Comparison of ENCODE assay signal across 8 cellular contexts in the genomic region with DNA sequence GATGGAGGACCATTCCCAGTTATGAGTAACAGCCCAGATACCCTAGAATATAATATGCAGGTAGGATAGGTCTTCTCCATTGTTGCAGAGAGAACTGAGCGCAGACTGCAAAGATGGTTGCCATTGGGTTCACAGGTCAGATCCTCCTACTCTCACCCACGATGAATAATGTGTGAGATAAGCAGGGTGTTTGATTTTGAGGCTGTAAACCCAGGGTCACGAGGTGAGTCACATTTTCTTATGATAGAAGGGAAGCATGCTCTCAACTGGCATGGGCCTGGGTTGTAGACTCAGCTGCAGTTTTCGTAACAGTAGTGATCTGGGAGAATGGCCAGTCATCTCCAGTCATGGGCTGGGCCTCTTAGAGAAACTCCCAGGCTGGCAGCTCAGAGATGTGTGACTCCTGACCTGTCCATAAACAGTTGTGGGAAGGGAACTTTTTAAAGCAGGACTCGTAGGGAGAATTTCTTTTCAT.
A peak's percentile ranks its signal among the peaks of the same experiment; 100 is the strongest.
DNase-seq lines count a peak whose midpoint lies in the region; TF ChIP-seq lines count a peak whose summit lies in the region.

No MANE protein-coding gene starts in this region.

- H3K4me3 Mint-ChIP-seq in activated naive CD4-positive, alpha-beta T cell treated with anti-CD3 and anti-CD28 coated beads, Interleukin-2, amount 50 U/mL, for 24 hours, result no peak overlapping the region
- H3K4me3 Mint-ChIP-seq in activated T-helper 1 cell treated with anti-CD3 and anti-CD28 coated beads, Interleukin-12 subunit alpha, Interleukin-12 subunit beta, Interleukin-2, Interleukin-4 antibody, amounts not matched to agents 30 ng/mL and 10 ng/mL and 1 ng/mL, durations not matched to agents 14 hours and 24 hours and 36 hours, result no peak overlapping the region

- no peak for DNase-seq in activated naive CD4-positive, alpha-beta T cell treated with Interleukin-2 at 50 U/mL for 16 hours
- DNase-seq in adrenal gland, result peak; percentile 68 to 96 (median 91)
- peak; percentile 88 to 91 for DNase-seq in lower leg skin (ENCODE audit: low spot score in 2 of 2)
- DNase-seq in transverse colon, result peak; percentile 74
- DNase-seq in DMS 273 treated with DMSO at 0.1 percent for 48 hours (lab: John Stamatoyannopoulos, UW), result no peak
- no peak for DNase-seq in activated T-helper 1 cell treated with anti-CD3 and anti-CD28 coated beads, Interleukin-12 subunit alpha, Interleukin-12 subunit beta, Interleukin-2, Interleukin-4 antibody, amounts not matched to agents 30 ng/mL and 10 ng/mL and 1 ng/mL, durations not matched to agents 14 hours and 24 hours and 36 hours (ENCODE audit: low spot score)
- no peak for DNase-seq in NCI-H446 (lab: John Stamatoyannopoulos, UW)

- peak overlapping the region in 1 of 5 donors; percentile 17 for H3K27ac ChIP-seq in adrenal gland
- peak overlapping the region; percentile 53 to 70 (median 57) for H3K27ac ChIP-seq in transverse colon

- intact Hi-C loops in adrenal gland (cut with DNase I), result no loop called here
- intact Hi-C loops in lower leg skin (cut with DNase I; ENCODE audit: low total_unique reads), result no loop called here
- intact Hi-C loops in transverse colon (cut with DNase I; ENCODE audit: low total_unique reads), result no loop called here
- intact Hi-C loops in activated T-helper 1 cell treated with anti-CD3 and anti-CD28 coated beads, Interleukin-12 subunit alpha, Interleukin-12 subunit beta, Interleukin-2, Interleukin-4 antibody, amounts not matched to agents 30 ng/mL and 10 ng/mL and 1 ng/mL, durations not matched to agents 14 hours and 24 hours and 36 hours (cut with micrococcal nuclease), result loop anchor here (2.0 to 10.0 kb wide), 3 partner anchors 65 to 123 kb away; a partner anchor contains a TSS

- in situ Hi-C loops in transverse colon (cut with MboI; ENCODE audit: low pct_ligation_motif_present in 1 of 4, low pct_unique_long_range_greater_than_20kb in 1 of 4, low sequenced_read_pairs in 3 of 4), result no loop called here

- no peaks in the 10 kb centered on the region for H3K27me3 Mint-ChIP-seq in activated naive CD4-positive, alpha-beta T cell treated with anti-CD3 and anti-CD28 coated beads, Interleukin-2, amount 50 U/mL, for 24 hours
- H3K27me3 Mint-ChIP-seq in activated T-helper 1 cell treated with anti-CD3 and anti-CD28 coated beads, Interleukin-12 subunit alpha, Interleukin-12 subunit beta, Interleukin-2, Interleukin-4 antibody, amounts not matched to agents 30 ng/mL and 10 ng/mL and 1 ng/mL, durations not matched to agents 14 hours and 24 hours and 36 hours (ENCODE audit: insufficient read depth), result peaks cover 2% of the 10 kb centered on the region

- no peak for TF ChIP-seq EP300 in transverse colon (IDR thresholded peaks at IDR 0.05; ENCODE audit: low read depth)

- H3K9me3 ChIP-seq in adrenal gland (replicated peaks in 1 of 3) (no peaks in the 10 kb centered on the region), transverse colon (no peaks in the 10 kb centered on the region)

- TF ChIP-seq CTCF in adrenal gland (IDR thresholded peaks at IDR 0.05) (no peak), lower leg skin (IDR thresholded peaks at IDR 0.05) (no peak), transverse colon (IDR thresholded peaks at IDR 0.05) (no peak)

- H3K27ac Mint-ChIP-seq in activated naive CD4-positive, alpha-beta T cell treated with anti-CD3 and anti-CD28 coated beads, Interleukin-2, amount 50 U/mL, for 24 hours, result peak overlapping the region; percentile 44
- no peak overlapping the region for H3K27ac Mint-ChIP-seq in activated T-helper 1 cell treated with anti-CD3 and anti-CD28 coated beads, Interleukin-12 subunit alpha, Interleukin-12 subunit beta, Interleukin-2, Interleukin-4 antibody, amounts not matched to agents 30 ng/mL and 10 ng/mL and 1 ng/mL, durations not matched to agents 14 hours and 24 hours and 36 hours

- H3K27me3 ChIP-seq in adrenal gland, result no peaks in the 10 kb centered on the region
- H3K27me3 ChIP-seq in transverse colon, result no peaks in the 10 kb centered on the region

- H3K4me1 Mint-ChIP-seq in activated naive CD4-positive, alpha-beta T cell treated with anti-CD3 and anti-CD28 coated beads, Interleukin-2, amount 50 U/mL, for 24 hours, result no peaks in the 10 kb centered on the region
- H3K4me1 Mint-ChIP-seq in activated T-helper 1 cell treated with anti-CD3 and anti-CD28 coated beads, Interleukin-12 subunit alpha, Interleukin-12 subunit beta, Interleukin-2, Interleukin-4 antibody, amounts not matched to agents 30 ng/mL and 10 ng/mL and 1 ng/mL, durations not matched to agents 14 hours and 24 hours and 36 hours (ENCODE audit: low read depth), result peaks cover 12% of the 10 kb centered on the region

- 40 to 48% (median 44%) methylated on average over 5 of the region's 5 CpGs for WGBS in adrenal gland, 4 donors
- WGBS in lower leg skin, 2 donors, result 55 to 63% methylated on average over 5 of the region's 5 CpGs
- 33 to 48% methylated on average over 1 to 5 of the region's 5 CpGs for WGBS in transverse colon (ENCODE audit: low coverage in 1 of 2), 2 donors

- H3K36me3 Mint-ChIP-seq in activated naive CD4-positive, alpha-beta T cell treated with anti-CD3 and anti-CD28 coated beads, Interleukin-2, amount 50 U/mL, for 24 hours, result no peaks in the 10 kb centered on the region
- H3K36me3 Mint-ChIP-seq in activated T-helper 1 cell treated with anti-CD3 and anti-CD28 coated beads, Interleukin-12 subunit alpha, Interleukin-12 subunit beta, Interleukin-2, Interleukin-4 antibody, amounts not matched to agents 30 ng/mL and 10 ng/mL and 1 ng/mL, durations not matched to agents 14 hours and 24 hours and 36 hours (ENCODE audit: low read depth), result no peaks in the 10 kb centered on the region

- H3K9me3 Mint-ChIP-seq in activated naive CD4-positive, alpha-beta T cell treated with anti-CD3 and anti-CD28 coated beads, Interleukin-2, amount 50 U/mL, for 24 hours, result no peaks in the 10 kb centered on the region
- H3K9me3 Mint-ChIP-seq in activated T-helper 1 cell treated with anti-CD3 and anti-CD28 coated beads, Interleukin-12 subunit alpha, Interleukin-12 subunit beta, Interleukin-2, Interleukin-4 antibody, amounts not matched to agents 30 ng/mL and 10 ng/mL and 1 ng/mL, durations not matched to agents 14 hours and 24 hours and 36 hours, result no peaks in the 10 kb centered on the region

- H3K36me3 ChIP-seq in adrenal gland (replicated peaks in 1 of 2) (no peaks in the 10 kb centered on the region), transverse colon (no peaks in the 10 kb centered on the region)

- H3K4me3 ChIP-seq in adrenal gland, result no peak overlapping the region
- H3K4me3 ChIP-seq in lower leg skin (ENCODE audit: low read depth, poor library complexity, severe bottlenecking), result no peak overlapping the region
- H3K4me3 ChIP-seq in transverse colon, result no peak overlapping the region

- H3K4me1 ChIP-seq in adrenal gland (replicated peaks in 1 of 2), result peaks cover 0 to 11% of the 10 kb centered on the region in 2 donors
- H3K4me1 ChIP-seq in transverse colon, result peaks cover 0 to 18% (median 11%) of the 10 kb centered on the region in 4 donors

- TF ChIP-seq POLR2A in adrenal gland (IDR thresholded peaks at IDR 0.05) (no peak), lower leg skin (IDR thresholded peaks at IDR 0.05) (no peak), transverse colon (IDR thresholded peaks at IDR 0.05) (no peak)

Comparison
In these comparisons a context has a peak if more than half of its experiments do, and no peak if none do; other contexts are left out.
1. DNase-seq: peak in adrenal gland (7 of 7), lower leg skin (2 of 2) and transverse colon (single experiment); none in activated naive CD4-positive, alpha-beta T cell treated with Interleukin-2 at 50 U/mL for 16 hours (single experiment), DMS 273 treated with DMSO at 0.1 percent for 48 hours (single experiment), activated T-helper 1 cell treated with anti-CD3 and anti-CD28 coated beads, Interleukin-12 subunit alpha, Interleukin-12 subunit beta, Interleukin-2, Interleukin-4 antibody, amounts not matched to agents 30 ng/mL and 10 ng/mL and 1 ng/mL, durations not matched to agents 14 hours and 24 hours and 36 hours (single experiment) and NCI-H446 (0 of 2).